ENCODE assay signal across 10 cellular contexts in the genomic region with DNA sequence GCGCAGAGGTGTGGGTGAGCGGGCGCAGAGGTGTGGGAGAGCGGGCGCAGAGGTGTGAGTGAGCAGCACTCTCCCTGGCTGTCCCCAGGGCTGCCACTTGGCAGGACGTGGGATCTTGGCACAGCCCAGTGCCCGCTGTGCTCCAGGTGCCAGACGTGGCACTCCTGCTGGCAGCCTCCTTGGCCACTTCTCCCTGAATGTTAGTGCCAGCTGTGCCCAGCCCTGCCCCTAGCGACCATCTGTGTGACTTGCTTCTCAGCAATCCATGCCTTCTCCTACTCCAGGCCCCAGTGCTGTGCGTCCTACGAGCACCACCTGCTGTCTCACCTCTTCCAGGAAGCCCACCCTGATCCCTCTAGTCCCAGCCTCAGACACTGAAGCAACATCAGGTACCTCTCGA. TPM values are rescaled to one million over a fixed set of nuclear protein-coding genes. Genes with fewer than 3 reads are reported as not detected.
DNase-seq lines count a peak whose midpoint lies in the region; ATAC-seq, FAIRE-seq and TF ChIP-seq lines count a peak whose summit lies in the region.
"Had no signal": no experiment of that assay in that cellular context is flagged by ENCODE, and none has a peak within 500 bp of the region (broad histone marks: within the 10 kb centered on the region; RNA-seq: fewer than 3 reads in every experiment).

No MANE protein-coding gene starts in this region.

- in situ Hi-C loops in GM13977 (cut with MboI; ENCODE audit: low pct_unique_long_range_greater_than_20kb, low sequenced_read_pairs, unreplicated experiment), result loop anchor here (5.0 to 25.0 kb wide), 2 partner anchors 283 to 428 kb away; partner anchors contain the start of gene SLX9

- peaks cover 9% of the 10 kb centered on the region for H3K27me3 Mint-ChIP-seq in HFFc6 (ENCODE audit: insufficient read depth)

- peak; percentile 17 for TF ChIP-seq CTCF in GM13977 (IDR thresholded peaks at IDR 0.05; ENCODE audit: extremely low read depth, insufficient read depth, missing control alignments)
- TF ChIP-seq CTCF in bronchial epithelial cell (IDR thresholded peaks at IDR 0.05; ENCODE audit: insufficient read depth, low read length, severe bottlenecking), result peak; percentile 35
- TF ChIP-seq CTCF in prostate gland (IDR thresholded peaks at IDR 0.05), result peak in 3 of 4 experiments; percentile 31 to 63 (median 60)
- no peak for TF ChIP-seq CTCF in HFFc6 (IDR thresholded peaks at IDR 0.05)

- no peaks in the 10 kb centered on the region for H3K27me3 ChIP-seq in bronchial epithelial cell (ENCODE audit: control insufficient read depth, insufficient read depth, low read length)
- H3K27me3 ChIP-seq in prostate gland (replicated peaks; ENCODE audit: insufficient read depth), result peaks cover 4% of the 10 kb centered on the region

- 43% methylated on average over 12 of the region's 12 CpGs for WGBS in prostate gland

- no peak for FAIRE-seq in bronchial epithelial cell (lab: Jason Lieb, UNC)

- no peaks in the 10 kb centered on the region for H3K9me3 ChIP-seq in prostate gland

- H3K27ac Mint-ChIP-seq in HFFc6, result no peak overlapping the region

- H3K4me1 ChIP-seq in prostate gland (replicated peaks), result no peaks in the 10 kb centered on the region

- no peaks in the 10 kb centered on the region for H3K4me1 Mint-ChIP-seq in HFFc6 (ENCODE audit: low read depth)

- ATAC-seq in GM21825 (IDR thresholded peaks at IDR 0.05; ENCODE audit: unreplicated experiment), result no peak
- ATAC-seq: stimulated activated naive CD8-positive, alpha-beta T cell treated with anti-CD3 and anti-CD28 coated beads, Interleukin-15, Interleukin-2, amounts not matched to agents 100 U/mL and 50 U/mL, for 24 hours had no signal

- TF ChIP-seq POLR2A in prostate gland (IDR thresholded peaks at IDR 0.05), result no peak

- peaks cover 8% of the 10 kb centered on the region for H3K9me3 Mint-ChIP-seq in HFFc6

- intact Hi-C loops in prostate gland (cut with DNase I), result loop anchor here (10.0 kb wide), 1 partner anchor 425 kb away; no protein-coding TSS in a partner anchor

- H3K27ac ChIP-seq in prostate gland, result no peak overlapping the region

- H3K4me3 Mint-ChIP-seq in HFFc6, result no peak overlapping the region

- DNase-seq in GM13977 (ENCODE audit: low spot score), result no peak
- DNase-seq in NCI-H2171 (lab: John Stamatoyannopoulos, UW), result peak; percentile 85
- no peak for DNase-seq in bronchial epithelial cell (ENCODE audit: low read depth)
- DNase-seq in prostate gland (ENCODE audit: low spot score), result peak; percentile 85
- DNase-seq in HFFc6, result no peak
- DNase-seq in SKM-1 treated with dmso at 0.1 percent for 144 hours (lab: John Stamatoyannopoulos, UW; ENCODE audit: unreplicated experiment), result no peak
- DNase-seq in kidney glomerular epithelial cell (lab: John Stamatoyannopoulos, UW), result no peak
- DNase-seq: NCI-H2227 treated with DMSO at 0.1 percent for 48 hours; stimulated activated naive CD8-positive, alpha-beta T cell treated with anti-CD3 and anti-CD28 coated beads, Interleukin-15, Interleukin-2, amounts not matched to agents 100 U/mL and 50 U/mL, for 24 hours had no signal

- H3K4me3 ChIP-seq in bronchial epithelial cell (ENCODE audit: low read depth, low read length), result no peak overlapping the region
- no peak overlapping the region for H3K4me3 ChIP-seq in prostate gland

- H3K36me3 ChIP-seq in bronchial epithelial cell (ENCODE audit: control insufficient read depth, insufficient read depth, low read length) (no peaks in the 10 kb centered on the region), prostate gland (no peaks in the 10 kb centered on the region)

- no peaks in the 10 kb centered on the region for H3K36me3 Mint-ChIP-seq in HFFc6 (ENCODE audit: low read depth)

RNA-seq across cellular contexts. Expression of gene KRTAP10-1, which starts 30.5 kb away (rescaled TPM):
- total RNA-seq in bronchial epithelial cell (not detected in 2 replicates), prostate gland (not detected)
- total RNA-seq in HFFc6 (2021; fragmentation: NEBNext Ultra II Directional; extraction: Animal tissue kit (Norgen Biotek cat#: 25700)), result not detected

RNA-seq across cellular contexts. Expression of gene KRTAP10-2, which starts 41.8 kb away (rescaled TPM):
- not detected in 2 replicates for total RNA-seq in bronchial epithelial cell
- total RNA-seq in prostate gland, result not detected
- not detected for total RNA-seq in HFFc6 (2021; fragmentation: NEBNext Ultra II Directional; extraction: Animal tissue kit (Norgen Biotek cat#: 25700))

RNA-seq across cellular contexts. Expression of gene KRTAP10-3, which starts 49.1 kb away (rescaled TPM):
- total RNA-seq in bronchial epithelial cell (not detected in 2 replicates), prostate gland (not detected)
- total RNA-seq in HFFc6 (2021; fragmentation: NEBNext Ultra II Directional; extraction: Animal tissue kit (Norgen Biotek cat#: 25700)), result not detected

RNA-seq across cellular contexts. Expression of gene LRRC3, which starts 54.2 kb away (rescaled TPM):
- total RNA-seq in bronchial epithelial cell (under 0.01 and 0.38 TPM in 2 replicates), prostate gland (1 to 10 TPM; 1.6 to 7.1 TPM)
- total RNA-seq in HFFc6 (2021; fragmentation: NEBNext Ultra II Directional; extraction: Animal tissue kit (Norgen Biotek cat#: 25700)), result not detected

Comparison
In these comparisons a context has a peak if more than half of its experiments do, and no peak if none do; other contexts are left out.
1. DNase-seq: peak in NCI-H2171 (single experiment) and prostate gland (single experiment); none in GM13977 (single experiment), bronchial epithelial cell (single experiment), HFFc6 (single experiment), SKM-1 treated with dmso at 0.1 percent for 144 hours (single experiment) and kidney glomerular epithelial cell (single experiment).